9 cellular contexts compared by ENCODE assay signal in the genomic region with DNA sequence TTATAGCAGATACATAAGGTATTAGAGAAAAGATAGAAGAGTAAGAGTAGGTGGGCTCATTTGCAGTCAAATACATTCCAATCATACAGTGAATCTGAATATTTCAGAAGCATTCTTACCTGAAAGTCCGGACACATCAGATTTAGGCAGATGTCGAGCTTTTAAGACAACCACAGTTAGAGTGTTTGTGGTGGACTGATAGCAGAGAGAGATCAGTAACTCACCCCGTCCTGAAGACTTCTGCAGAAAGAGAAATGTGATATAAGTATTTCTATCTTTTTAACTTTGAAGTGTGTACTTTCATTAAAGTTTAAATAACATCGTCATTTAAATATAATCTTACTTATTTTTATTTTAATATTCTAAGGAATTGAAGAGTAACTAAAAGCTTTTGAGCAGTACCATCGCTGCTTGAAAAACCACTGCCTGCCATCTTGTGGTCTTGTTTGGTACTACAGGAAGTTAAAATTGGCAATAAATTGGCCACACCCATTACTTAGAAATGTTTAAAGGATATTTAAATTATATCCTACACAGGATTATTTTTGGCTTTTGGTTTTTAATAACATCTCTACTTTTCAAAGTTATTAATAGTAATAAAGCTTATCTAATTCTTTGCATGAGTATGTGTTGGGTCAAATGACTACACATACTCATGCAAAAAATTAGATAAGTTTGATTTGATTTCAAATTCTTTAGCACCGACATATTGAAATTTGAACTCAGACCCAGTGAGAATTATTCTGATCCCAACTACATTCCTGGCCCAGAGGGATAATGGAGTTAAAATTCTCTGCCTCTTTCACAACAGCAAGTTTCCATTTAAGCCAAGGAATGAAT. TPM values are rescaled to one million over a fixed set of nuclear protein-coding genes. Genes with fewer than 3 reads are reported as not detected.
A peak's percentile ranks its signal among the peaks of the same experiment; 100 is the strongest.
DNase-seq lines count a peak whose midpoint lies in the region; ATAC-seq and TF ChIP-seq lines count a peak whose summit lies in the region.
"Had no signal": no experiment of that assay in that cellular context is flagged by ENCODE, and none has a peak within 500 bp of the region (broad histone marks: within the 10 kb centered on the region; RNA-seq: fewer than 3 reads in every experiment).

No MANE protein-coding gene starts in this region.

- H3K36me3 ChIP-seq in tibial nerve = no peaks in the 10 kb centered on the region

- peaks cover 0 to 4% (median 0%) of the 10 kb centered on the region in 4 donors for H3K9me3 ChIP-seq in tibial nerve

- no peak for TF ChIP-seq EP300 in tibial nerve (IDR thresholded peaks at IDR 0.05)

- intact Hi-C loops in activated T-helper 2 cell treated with anti-CD3 and anti-CD28 coated beads, Interferon-gamma antibody, Interleukin-2, Interleukin-4, amounts not matched to agents 10 μg/mL and 5 μg/mL and 100 μg/mL, durations not matched to agents 14 hours and 24 hours and 36 hours (cut with micrococcal nuclease) = loop anchor here (5.0 kb wide), 1 partner anchor 675 kb away; no protein-coding TSS in a partner anchor

- H3K4me3 ChIP-seq in AG09309 (ENCODE audit: control insufficient read depth, low read depth, low read length) = no peak overlapping the region
- no peak overlapping the region for H3K4me3 ChIP-seq in GM12864 (ENCODE audit: low read depth, low read length)
- H3K4me3 ChIP-seq in tibial nerve = no peak overlapping the region

- H3K27me3 ChIP-seq in tibial nerve = no peaks in the 10 kb centered on the region

- no peaks in the 10 kb centered on the region for H3K9me3 Mint-ChIP-seq in activated T-helper 2 cell treated with anti-CD3 and anti-CD28 coated beads, Interferon-gamma antibody, Interleukin-2, Interleukin-4, amounts not matched to agents 10 μg/mL and 5 μg/mL and 100 μg/mL, durations not matched to agents 14 hours and 24 hours and 36 hours

- TF ChIP-seq CTCF in AG09309 (IDR thresholded peaks at IDR 0.05; ENCODE audit: control insufficient read depth, insufficient read depth, low read depth, low read length, missing control alignments) = peak; percentile 70
- TF ChIP-seq CTCF in GM12864 (IDR thresholded peaks at IDR 0.05; ENCODE audit: low read depth, low read length, missing control alignments) = peak; percentile 52
- TF ChIP-seq CTCF in tibial nerve (IDR thresholded peaks at IDR 0.05) = peak; percentile 56 to 78 (median 69)

- TF ChIP-seq POLR2A in tibial nerve (IDR thresholded peaks at IDR 0.05) = no peak

- peak; percentile 82 for ATAC-seq in HG02642 (IDR thresholded peaks at IDR 0.05; ENCODE audit: poor library complexity, unreplicated experiment)

- 34 to 35% methylated on average over 6 of the region's 6 CpGs for WGBS in tibial nerve, 2 donors

- no peak overlapping the region for H3K27ac Mint-ChIP-seq in activated T-helper 2 cell treated with anti-CD3 and anti-CD28 coated beads, Interferon-gamma antibody, Interleukin-2, Interleukin-4, amounts not matched to agents 10 μg/mL and 5 μg/mL and 100 μg/mL, durations not matched to agents 14 hours and 24 hours and 36 hours

- peaks cover 0 to 1% (median 0%) of the 10 kb centered on the region in 4 donors for H3K4me1 ChIP-seq in tibial nerve

- H3K27ac ChIP-seq in tibial nerve = no peak overlapping the region

- H3K4me1 Mint-ChIP-seq in activated T-helper 2 cell treated with anti-CD3 and anti-CD28 coated beads, Interferon-gamma antibody, Interleukin-2, Interleukin-4, amounts not matched to agents 10 μg/mL and 5 μg/mL and 100 μg/mL, durations not matched to agents 14 hours and 24 hours and 36 hours (ENCODE audit: low read depth) = no peaks in the 10 kb centered on the region

- peaks cover under 1% of the 10 kb centered on the region for H3K27me3 Mint-ChIP-seq in activated T-helper 2 cell treated with anti-CD3 and anti-CD28 coated beads, Interferon-gamma antibody, Interleukin-2, Interleukin-4, amounts not matched to agents 10 μg/mL and 5 μg/mL and 100 μg/mL, durations not matched to agents 14 hours and 24 hours and 36 hours (ENCODE audit: low read depth)

- H3K36me3 Mint-ChIP-seq in activated T-helper 2 cell treated with anti-CD3 and anti-CD28 coated beads, Interferon-gamma antibody, Interleukin-2, Interleukin-4, amounts not matched to agents 10 μg/mL and 5 μg/mL and 100 μg/mL, durations not matched to agents 14 hours and 24 hours and 36 hours (ENCODE audit: low read depth) = no peaks in the 10 kb centered on the region

- H3K4me3 Mint-ChIP-seq in activated T-helper 2 cell treated with anti-CD3 and anti-CD28 coated beads, Interferon-gamma antibody, Interleukin-2, Interleukin-4, amounts not matched to agents 10 μg/mL and 5 μg/mL and 100 μg/mL, durations not matched to agents 14 hours and 24 hours and 36 hours (ENCODE audit: low read depth) = no peak overlapping the region

- DNase-seq in AG09309 (ENCODE audit: low read depth) (peak; percentile 24), GM12864 (ENCODE audit: low read depth) (peak; percentile 15), NCI-H146 (lab: John Stamatoyannopoulos, UW) (peak; percentile 56), amniotic epithelial cell (ENCODE audit: low read depth) (peak; percentile 42), iris pigment epithelial cell (ENCODE audit: low read depth) (peak; percentile 65), tibial nerve (ENCODE audit: low spot score in 2 of 2) (peak in 1 of 2 donors; percentile 48)
- no peak for DNase-seq in activated T-helper 2 cell treated with anti-CD3 and anti-CD28 coated beads, Interferon-gamma antibody, Interleukin-2, Interleukin-4, amounts not matched to agents 10 μg/mL and 5 μg/mL and 100 μg/mL, durations not matched to agents 14 hours and 24 hours and 36 hours (ENCODE audit: low spot score)

RNA-seq across cellular contexts. Expression of a gene that starts 5.5 kb away (rescaled TPM):
- total RNA-seq in tibial nerve = not detected
- total RNA-seq in activated T-helper 2 cell treated with anti-CD3 and anti-CD28 coated beads, Interferon-gamma antibody, Interleukin-2, Interleukin-4, amounts not matched to agents 10 μg/mL and 5 μg/mL and 100 μg/mL, durations not matched to agents 14 hours and 24 hours and 36 hours = not detected in 2 replicates
- total RNA-seq: skeletal muscle tissue had no signal
